Comparison of ENCODE assay signal across 1 cellular context in genomic region chr16:22321340-22322001, GRCh38.
TF ChIP-seq lines count a peak whose summit lies in the region.

No MANE protein-coding gene starts in this region.

TF ChIP-seq in HepG2, 621 proteins besides CTCF, POLR2A, EP300 and RAD21 (continued from another document and continues in another):
- TF ChIP-seq, protein P1, sequence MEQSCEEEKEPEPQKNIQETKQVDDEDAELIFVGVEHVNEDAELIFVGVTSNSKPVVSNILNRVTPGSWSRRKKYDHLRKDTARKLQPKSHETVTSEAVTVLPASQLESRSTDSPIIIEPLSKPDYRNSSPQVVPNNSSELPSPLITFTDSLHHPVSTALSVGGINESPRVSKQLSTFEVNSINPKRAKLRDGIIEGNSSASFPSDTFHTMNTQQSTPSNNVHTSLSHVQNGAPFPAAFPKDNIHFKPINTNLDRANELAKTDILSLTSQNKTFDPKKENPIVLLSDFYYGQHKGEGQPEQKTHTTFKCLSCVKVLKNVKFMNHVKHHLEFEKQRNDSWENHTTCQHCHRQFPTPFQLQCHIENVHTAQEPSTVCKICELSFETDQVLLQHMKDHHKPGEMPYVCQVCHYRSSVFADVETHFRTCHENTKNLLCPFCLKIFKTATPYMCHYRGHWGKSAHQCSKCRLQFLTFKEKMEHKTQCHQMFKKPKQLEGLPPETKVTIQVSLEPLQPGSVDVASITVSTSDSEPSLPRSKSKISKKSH (CRISPR knock-in tag; IDR thresholded peaks at IDR 0.05; ENCODE audit: borderline replicate concordance), result peak; percentile 88
- TF ChIP-seq AGO1 (IDR thresholded peaks at IDR 0.05; ENCODE audit: low read depth, low read length, poor library complexity, severe bottlenecking) (no peak), ZNF350 (CRISPR knock-in tag; IDR thresholded peaks at IDR 0.05; ENCODE audit: borderline replicate concordance, low read depth) (peak; percentile 49; the same call in 1 of the 2 replicates), ZNF674 (CRISPR knock-in tag; IDR thresholded peaks at IDR 0.05; ENCODE audit: low read depth) (no peak), KDM2A (CRISPR knock-in tag; IDR thresholded peaks at IDR 0.05; ENCODE audit: borderline replicate concordance, low read depth) (peak; percentile 44), ZNF598 (CRISPR knock-in tag; IDR thresholded peaks at IDR 0.05; ENCODE audit: borderline replicate concordance) (peak; percentile 45; the same call in 1 of the 2 replicates), RARA (CRISPR knock-in tag; IDR thresholded peaks at IDR 0.05) (0 out of 2 replicates have a peak, but pooled peaks have one; percentile 12), STAT6 (CRISPR knock-in tag; IDR thresholded peaks at IDR 0.05; ENCODE audit: borderline replicate concordance) (no peak), FOXK1 (CRISPR knock-in tag; IDR thresholded peaks at IDR 0.05; ENCODE audit: borderline replicate concordance, low read depth) (peak; percentile 29; the same call in 1 of the 2 replicates), POGZ (CRISPR knock-in tag; IDR thresholded peaks at IDR 0.05) (no peak), TEAD2 (CRISPR knock-in tag; IDR thresholded peaks at IDR 0.05) (no peak), ASH2L (IDR thresholded peaks at IDR 0.05; ENCODE audit: insufficient read length, low read depth, low read length) (no peak), NFKB2 (CRISPR knock-in tag; IDR thresholded peaks at IDR 0.05; ENCODE audit: borderline replicate concordance) (peak; percentile 59; the same call in 1 of the 2 replicates), DNMT1 (CRISPR knock-in tag; IDR thresholded peaks at IDR 0.05) (no peak), ZNF143 (CRISPR knock-in tag; IDR thresholded peaks at IDR 0.05) (peak; percentile 49; the same call in 1 of the 2 replicates), SP5 (CRISPR knock-in tag; IDR thresholded peaks at IDR 0.05; ENCODE audit: borderline replicate concordance, low read depth) (no peak), SPEN (CRISPR knock-in tag; IDR thresholded peaks at IDR 0.05; ENCODE audit: low read depth) (0 out of 2 replicates have a peak, but pooled peaks have one; percentile 40), ZNF34 (CRISPR knock-in tag; IDR thresholded peaks at IDR 0.05; ENCODE audit: borderline replicate concordance) (no peak), ZNF24 (IDR thresholded peaks at IDR 0.05) (no peak), GATAD1 (CRISPR knock-in tag; IDR thresholded peaks at IDR 0.05) (no peak), RFXANK (CRISPR knock-in tag; IDR thresholded peaks at IDR 0.05) (0 out of 2 replicates have a peak, but pooled peaks have one; percentile 72), KDM4B (CRISPR knock-in tag; IDR thresholded peaks at IDR 0.05) (0 out of 2 replicates have a peak, but pooled peaks have one; percentile 11), MTA3 (CRISPR knock-in tag; IDR thresholded peaks at IDR 0.05) (no peak), BORCS8-MEF2B (CRISPR knock-in tag; IDR thresholded peaks at IDR 0.05) (no peak), ZNF138 (CRISPR knock-in tag; IDR thresholded peaks at IDR 0.05; ENCODE audit: low read depth) (no peak), ZNF326 (CRISPR knock-in tag; IDR thresholded peaks at IDR 0.05; ENCODE audit: borderline replicate concordance) (no peak), DDIT3 (CRISPR knock-in tag; IDR thresholded peaks at IDR 0.05) (no peak), DMAP1 (CRISPR knock-in tag; IDR thresholded peaks at IDR 0.05) (no peak), ZSCAN9 (CRISPR knock-in tag; IDR thresholded peaks at IDR 0.05; ENCODE audit: borderline replicate concordance) (no peak), CEBPB (IDR thresholded peaks at IDR 0.05; ENCODE audit: borderline replicate concordance, low read depth, low read length) (no peak), ZNF567 (CRISPR knock-in tag; IDR thresholded peaks at IDR 0.05; ENCODE audit: borderline replicate concordance) (peak; percentile 90; the same call in 1 of the 2 replicates), SIN3B (IDR thresholded peaks at IDR 0.05; ENCODE audit: low read length) (no peak), RXRA (CRISPR knock-in tag; IDR thresholded peaks at IDR 0.05) (peak; percentile 16), ADNP (CRISPR knock-in tag; IDR thresholded peaks at IDR 0.05) (no peak), HIVEP1 (CRISPR knock-in tag; IDR thresholded peaks at IDR 0.05) (no peak), JUNB (CRISPR knock-in tag; IDR thresholded peaks at IDR 0.05; ENCODE audit: borderline replicate concordance) (no peak), ZNF687 (CRISPR knock-in tag; IDR thresholded peaks at IDR 0.05) (peak; percentile 40; the same call in 1 of the 2 replicates)
- TF ChIP-seq, protein P2, sequence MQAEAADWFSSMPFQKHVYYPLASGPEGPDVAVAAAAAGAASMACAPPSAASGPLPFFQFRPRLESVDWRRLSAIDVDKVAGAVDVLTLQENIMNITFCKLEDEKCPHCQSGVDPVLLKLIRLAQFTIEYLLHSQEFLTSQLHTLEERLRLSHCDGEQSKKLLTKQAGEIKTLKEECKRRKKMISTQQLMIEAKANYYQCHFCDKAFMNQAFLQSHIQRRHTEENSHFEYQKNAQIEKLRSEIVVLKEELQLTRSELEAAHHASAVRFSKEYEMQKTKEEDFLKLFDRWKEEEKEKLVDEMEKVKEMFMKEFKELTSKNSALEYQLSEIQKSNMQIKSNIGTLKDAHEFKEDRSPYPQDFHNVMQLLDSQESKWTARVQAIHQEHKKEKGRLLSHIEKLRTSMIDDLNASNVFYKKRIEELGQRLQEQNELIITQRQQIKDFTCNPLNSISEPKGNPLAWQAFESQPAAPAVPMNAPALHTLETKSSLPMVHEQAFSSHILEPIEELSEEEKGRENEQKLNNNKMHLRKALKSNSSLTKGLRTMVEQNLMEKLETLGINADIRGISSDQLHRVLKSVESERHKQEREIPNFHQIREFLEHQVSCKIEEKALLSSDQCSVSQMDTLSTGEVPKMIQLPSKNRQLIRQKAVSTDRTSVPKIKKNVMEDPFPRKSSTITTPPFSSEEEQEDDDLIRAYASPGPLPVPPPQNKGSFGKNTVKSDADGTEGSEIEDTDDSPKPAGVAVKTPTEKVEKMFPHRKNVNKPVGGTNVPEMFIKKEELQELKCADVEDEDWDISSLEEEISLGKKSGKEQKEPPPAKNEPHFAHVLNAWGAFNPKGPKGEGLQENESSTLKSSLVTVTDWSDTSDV (CRISPR knock-in tag; IDR thresholded peaks at IDR 0.05), result peak; percentile 92; the same call in 1 of the 2 replicates
- TF ChIP-seq, protein P3, sequence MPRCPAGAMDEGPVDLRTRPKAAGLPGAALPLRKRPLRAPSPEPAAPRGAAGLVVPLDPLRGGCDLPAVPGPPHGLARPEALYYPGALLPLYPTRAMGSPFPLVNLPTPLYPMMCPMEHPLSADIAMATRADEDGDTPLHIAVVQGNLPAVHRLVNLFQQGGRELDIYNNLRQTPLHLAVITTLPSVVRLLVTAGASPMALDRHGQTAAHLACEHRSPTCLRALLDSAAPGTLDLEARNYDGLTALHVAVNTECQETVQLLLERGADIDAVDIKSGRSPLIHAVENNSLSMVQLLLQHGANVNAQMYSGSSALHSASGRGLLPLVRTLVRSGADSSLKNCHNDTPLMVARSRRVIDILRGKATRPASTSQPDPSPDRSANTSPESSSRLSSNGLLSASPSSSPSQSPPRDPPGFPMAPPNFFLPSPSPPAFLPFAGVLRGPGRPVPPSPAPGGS (CRISPR knock-in tag; IDR thresholded peaks at IDR 0.05), result no peak; the same call in 1 of the 2 replicates
- TF ChIP-seq, protein P4, sequence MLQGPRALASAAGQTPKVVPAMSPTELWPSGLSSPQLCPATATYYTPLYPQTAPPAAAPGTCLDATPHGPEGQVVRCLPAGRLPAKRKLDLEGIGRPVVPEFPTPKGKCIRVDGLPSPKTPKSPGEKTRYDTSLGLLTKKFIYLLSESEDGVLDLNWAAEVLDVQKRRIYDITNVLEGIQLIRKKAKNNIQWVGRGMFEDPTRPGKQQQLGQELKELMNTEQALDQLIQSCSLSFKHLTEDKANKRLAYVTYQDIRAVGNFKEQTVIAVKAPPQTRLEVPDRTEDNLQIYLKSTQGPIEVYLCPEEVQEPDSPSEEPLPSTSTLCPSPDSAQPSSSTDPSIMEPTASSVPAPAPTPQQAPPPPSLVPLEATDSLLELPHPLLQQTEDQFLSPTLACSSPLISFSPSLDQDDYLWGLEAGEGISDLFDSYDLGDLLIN (CRISPR knock-in tag; IDR thresholded peaks at IDR 0.05; ENCODE audit: borderline replicate concordance), result no peak
- TF ChIP-seq, protein P5, sequence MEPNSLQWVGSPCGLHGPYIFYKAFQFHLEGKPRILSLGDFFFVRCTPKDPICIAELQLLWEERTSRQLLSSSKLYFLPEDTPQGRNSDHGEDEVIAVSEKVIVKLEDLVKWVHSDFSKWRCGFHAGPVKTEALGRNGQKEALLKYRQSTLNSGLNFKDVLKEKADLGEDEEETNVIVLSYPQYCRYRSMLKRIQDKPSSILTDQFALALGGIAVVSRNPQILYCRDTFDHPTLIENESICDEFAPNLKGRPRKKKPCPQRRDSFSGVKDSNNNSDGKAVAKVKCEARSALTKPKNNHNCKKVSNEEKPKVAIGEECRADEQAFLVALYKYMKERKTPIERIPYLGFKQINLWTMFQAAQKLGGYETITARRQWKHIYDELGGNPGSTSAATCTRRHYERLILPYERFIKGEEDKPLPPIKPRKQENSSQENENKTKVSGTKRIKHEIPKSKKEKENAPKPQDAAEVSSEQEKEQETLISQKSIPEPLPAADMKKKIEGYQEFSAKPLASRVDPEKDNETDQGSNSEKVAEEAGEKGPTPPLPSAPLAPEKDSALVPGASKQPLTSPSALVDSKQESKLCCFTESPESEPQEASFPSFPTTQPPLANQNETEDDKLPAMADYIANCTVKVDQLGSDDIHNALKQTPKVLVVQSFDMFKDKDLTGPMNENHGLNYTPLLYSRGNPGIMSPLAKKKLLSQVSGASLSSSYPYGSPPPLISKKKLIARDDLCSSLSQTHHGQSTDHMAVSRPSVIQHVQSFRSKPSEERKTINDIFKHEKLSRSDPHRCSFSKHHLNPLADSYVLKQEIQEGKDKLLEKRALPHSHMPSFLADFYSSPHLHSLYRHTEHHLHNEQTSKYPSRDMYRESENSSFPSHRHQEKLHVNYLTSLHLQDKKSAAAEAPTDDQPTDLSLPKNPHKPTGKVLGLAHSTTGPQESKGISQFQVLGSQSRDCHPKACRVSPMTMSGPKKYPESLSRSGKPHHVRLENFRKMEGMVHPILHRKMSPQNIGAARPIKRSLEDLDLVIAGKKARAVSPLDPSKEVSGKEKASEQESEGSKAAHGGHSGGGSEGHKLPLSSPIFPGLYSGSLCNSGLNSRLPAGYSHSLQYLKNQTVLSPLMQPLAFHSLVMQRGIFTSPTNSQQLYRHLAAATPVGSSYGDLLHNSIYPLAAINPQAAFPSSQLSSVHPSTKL (CRISPR knock-in tag; IDR thresholded peaks at IDR 0.05), result 0 out of 2 replicates have a peak, but pooled peaks have one; percentile 34
- TF ChIP-seq, protein P6, sequence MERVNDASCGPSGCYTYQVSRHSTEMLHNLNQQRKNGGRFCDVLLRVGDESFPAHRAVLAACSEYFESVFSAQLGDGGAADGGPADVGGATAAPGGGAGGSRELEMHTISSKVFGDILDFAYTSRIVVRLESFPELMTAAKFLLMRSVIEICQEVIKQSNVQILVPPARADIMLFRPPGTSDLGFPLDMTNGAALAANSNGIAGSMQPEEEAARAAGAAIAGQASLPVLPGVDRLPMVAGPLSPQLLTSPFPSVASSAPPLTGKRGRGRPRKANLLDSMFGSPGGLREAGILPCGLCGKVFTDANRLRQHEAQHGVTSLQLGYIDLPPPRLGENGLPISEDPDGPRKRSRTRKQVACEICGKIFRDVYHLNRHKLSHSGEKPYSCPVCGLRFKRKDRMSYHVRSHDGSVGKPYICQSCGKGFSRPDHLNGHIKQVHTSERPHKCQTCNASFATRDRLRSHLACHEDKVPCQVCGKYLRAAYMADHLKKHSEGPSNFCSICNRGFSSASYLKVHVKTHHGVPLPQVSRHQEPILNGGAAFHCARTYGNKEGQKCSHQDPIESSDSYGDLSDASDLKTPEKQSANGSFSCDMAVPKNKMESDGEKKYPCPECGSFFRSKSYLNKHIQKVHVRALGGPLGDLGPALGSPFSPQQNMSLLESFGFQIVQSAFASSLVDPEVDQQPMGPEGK (CRISPR knock-in tag; IDR thresholded peaks at IDR 0.05), result 0 out of 2 replicates have a peak, but pooled peaks have one; percentile 11
